In genomic region chr9:98983295-98984268, GRCh38 we compare ENCODE assay signal across 1 cellular context.
TF ChIP-seq lines count a peak whose summit lies in the region.

No MANE protein-coding gene starts in this region.

TF ChIP-seq in IMR-90, 13 proteins besides CTCF, POLR2A, EP300 and RAD21:
- TF ChIP-seq MAZ (IDR thresholded peaks at IDR 0.05; ENCODE audit: borderline replicate concordance, low read depth, low read length): no peak
- 0 out of 2 replicates have a peak, but pooled peaks have one; percentile 12 for TF ChIP-seq BHLHE40 (IDR thresholded peaks at IDR 0.05; ENCODE audit: low read depth, low read length)
- peak; percentile 75 for TF ChIP-seq FOS (IDR thresholded peaks at IDR 0.05; ENCODE audit: low read depth, low read length)
